8 cellular contexts compared by ENCODE assay signal in genomic region chr1:47313915-47314664, GRCh38. TPM values are rescaled to one million over a fixed set of nuclear protein-coding genes. Genes with fewer than 3 reads are reported as not detected.
A peak's percentile ranks its signal among the peaks of the same experiment; 100 is the strongest.
DNase-seq lines count a peak whose midpoint lies in the region; ATAC-seq and TF ChIP-seq lines count a peak whose summit lies in the region.

Gene STIL, minus strand, starts transcription at chr1:47314147. Its CDS starts 3,828 bp downstream, at chr1:47310319.

- H3K4me3 ChIP-seq in CD8-positive, alpha-beta T cell (ENCODE audit: low read depth, low read length): peak within 1 kb of the TSS; percentile 54
- H3K4me3 ChIP-seq in lung: peak within 1 kb of the TSS; percentile 53

- no peak for TF ChIP-seq CTCF in CD8-positive, alpha-beta T cell (IDR thresholded peaks at IDR 0.05)
- TF ChIP-seq CTCF in lung (IDR thresholded peaks at IDR 0.05; ENCODE audit: control extremely low read depth, extremely low read depth): no peak

- H3K36me3 ChIP-seq in CD8-positive, alpha-beta T cell (ENCODE audit: insufficient read depth, low read length): no peaks in the 10 kb centered on the region
- no peaks in the 10 kb centered on the region for H3K36me3 ChIP-seq in lung (ENCODE audit: control insufficient read depth in 2 of 2, insufficient read depth in 2 of 2, low read length in 2 of 2)

- no peaks in the 10 kb centered on the region for H3K27me3 Mint-ChIP-seq in CD8-positive, alpha-beta T cell (ENCODE audit: low read depth)

- ATAC-seq in CD8-positive, alpha-beta T cell: peak; percentile 96
- peak; percentile 97 for ATAC-seq in GM19467 (IDR thresholded peaks at IDR 0.05; ENCODE audit: unreplicated experiment)
- ATAC-seq in lung (ENCODE audit: insufficient read depth, low FRiP score): peak; percentile 100

- H3K4me3 Mint-ChIP-seq in CD8-positive, alpha-beta T cell: peak within 1 kb of the TSS; percentile 95

- H3K27me3 ChIP-seq in CD8-positive, alpha-beta T cell (ENCODE audit: insufficient read depth, low read length): no peaks in the 10 kb centered on the region
- H3K27me3 ChIP-seq in lung (ENCODE audit: control insufficient read depth, insufficient read depth): no peaks in the 10 kb centered on the region

- 0% methylated on average over 54 of the region's 54 CpGs for WGBS in lung, 2 donors

- peak; percentile 91 to 97 (median 95) for DNase-seq in CD8-positive, alpha-beta T cell
- DNase-seq in HS-27A (ENCODE audit: low read depth) (peak; percentile 99), NK-92 (lab: John Stamatoyannopoulos, UW; ENCODE audit: unreplicated experiment) (peak; percentile 85), lung (ENCODE audit: low spot score) (peak; percentile 99)
- peak; percentile 91 to 92 for DNase-seq in activated CD8-positive, alpha-beta memory T cell treated with anti-CD3 and anti-CD28 coated beads for 1 hour (ENCODE audit: extremely low read depth in 1 of 2, low read depth in 1 of 2)
- peak; percentile 95 for DNase-seq in effector CD8-positive, alpha-beta T cell (lab: John Stamatoyannopoulos, UW)
- DNase-seq in stimulated activated CD4-positive, alpha-beta T cell treated with anti-CD3 and anti-CD28 coated beads, TNF-alpha, amount 100 ng/mL, for 4 hours (ENCODE audit: low read depth in 3 of 3): peak; percentile 89 to 93 (median 93)

- H3K9me3 Mint-ChIP-seq in CD8-positive, alpha-beta T cell: no peaks in the 10 kb centered on the region

- intact Hi-C loops in CD8-positive, alpha-beta T cell (cut with DNase I, micrococcal nuclease): loop anchor here (1.0 to 5.0 kb wide), 5 partner anchors 20 to 1067 kb away; partner anchors contain the start of genes EFCAB14 (in 1 of the 2), MKNK1 (in 1 of the 2) and RAD54L (in 1 of the 2)

- peak within 1 kb of the TSS; percentile 95 for H3K27ac Mint-ChIP-seq in CD8-positive, alpha-beta T cell

- peaks cover 3% of the 10 kb centered on the region for H3K36me3 Mint-ChIP-seq in CD8-positive, alpha-beta T cell

- peak within 1 kb of the TSS; percentile 56 for H3K27ac ChIP-seq in CD8-positive, alpha-beta T cell (ENCODE audit: low read depth, low read length)
- H3K27ac ChIP-seq in lung (ENCODE audit: low read depth in 1 of 2, low read length in 1 of 2): peak within 1 kb of the TSS; percentile 41 to 81

- H3K4me1 Mint-ChIP-seq in CD8-positive, alpha-beta T cell (ENCODE audit: low read depth): peaks cover 13% of the 10 kb centered on the region

- H3K4me1 ChIP-seq in CD8-positive, alpha-beta T cell (ENCODE audit: insufficient read depth, low read length): peaks cover 3% of the 10 kb centered on the region
- H3K4me1 ChIP-seq in lung (ENCODE audit: control insufficient read depth in 2 of 2, insufficient read depth in 2 of 2, low read length in 2 of 2): peaks cover 0 to 2% of the 10 kb centered on the region in 2 donors

- POLR2A ChIA-PET in CD8-positive, alpha-beta T cell (lab: Charles Lee): interaction anchor here (0.6 to 2.1 kb wide), 7 partner anchors 10 to 89 kb away, joined by 3 to 29 read pairs (median 3); partner anchors contain the start of gene CMPK1

- CTCF ChIA-PET in CD8-positive, alpha-beta T cell (lab: Charles Lee): interaction anchor here (0.7 to 1.1 kb wide), 2 partner anchors 17 to 24 kb away, joined by 3 to 4 read pairs; no protein-coding TSS in a partner anchor

- H3K9me3 ChIP-seq in CD8-positive, alpha-beta T cell (ENCODE audit: low read length): no peaks in the 10 kb centered on the region
- H3K9me3 ChIP-seq in lung (ENCODE audit: control insufficient read depth in 2 of 2, insufficient read depth in 1 of 2, low read length in 1 of 2): no peaks in the 10 kb centered on the region

RNA-seq across cellular contexts. Expression of gene STIL, which starts in this region (rescaled TPM):
- total RNA-seq in CD8-positive, alpha-beta T cell: 1 to 10 TPM; 1.4 to 1.8 TPM
- 1 to 10 TPM; 1.8 to 5.9 TPM for total RNA-seq in lung
- under 1 TPM; 0.85 to 0.98 TPM for polyA plus RNA-seq in lung

Comparison
In these comparisons a context has a peak if more than half of its experiments do, and no peak if none do; other contexts are left out.
1. Peak in every context shown above with its lines: DNase-seq, ATAC-seq, H3K4me3 ChIP-seq and H3K27ac ChIP-seq.